8 cellular contexts compared by ENCODE assay signal in genomic region chr22:42519544-42520237, GRCh38. TPM values are rescaled to one million over a fixed set of nuclear protein-coding genes. Genes with fewer than 3 reads are reported as not detected.
A peak's percentile ranks its signal among the peaks of the same experiment; 100 is the strongest.
DNase-seq lines count a peak whose midpoint lies in the region; ATAC-seq and TF ChIP-seq lines count a peak whose summit lies in the region.

A gene with protein sequence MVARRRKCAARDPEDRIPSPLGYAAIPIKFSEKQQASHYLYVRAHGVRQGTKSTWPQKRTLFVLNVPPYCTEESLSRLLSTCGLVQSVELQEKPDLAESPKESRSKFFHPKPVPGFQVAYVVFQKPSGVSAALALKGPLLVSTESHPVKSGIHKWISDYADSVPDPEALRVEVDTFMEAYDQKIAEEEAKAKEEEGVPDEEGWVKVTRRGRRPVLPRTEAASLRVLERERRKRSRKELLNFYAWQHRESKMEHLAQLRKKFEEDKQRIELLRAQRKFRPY (minus strand): TSS chr22:42519796. CDS start chr22:42519786, 10 bp downstream.

- H3K79me1 ChIP-seq in mesendoderm (ENCODE audit: low read length) = peaks cover 2% of the 10 kb centered on the region

- H3K23ac ChIP-seq in mesendoderm (ENCODE audit: low read length) = peak within 1 kb of the TSS; percentile 24

- no peak within 1 kb of the TSS for H2BK120ac ChIP-seq in mesendoderm (ENCODE audit: low read depth, low read length)

- H3K36me3 ChIP-seq in endocrine pancreas (ENCODE audit: control insufficient read depth, insufficient read depth, low read length) = no peaks in the 10 kb centered on the region
- H3K36me3 ChIP-seq in mesendoderm (ENCODE audit: control insufficient read depth, insufficient read depth, low read length) = peaks cover 3% of the 10 kb centered on the region

- H3K9ac ChIP-seq in endocrine pancreas (ENCODE audit: control insufficient read depth, insufficient read depth, low read length) = peak within 1 kb of the TSS; percentile 93
- peak within 1 kb of the TSS; percentile 90 for H3K9ac ChIP-seq in mesendoderm (ENCODE audit: low read length)

- no peak for TF ChIP-seq CTCF in AG04450 (IDR thresholded peaks at IDR 0.05; ENCODE audit: low read depth, low read length)

- H3K79me2 ChIP-seq in mesendoderm (ENCODE audit: control insufficient read depth, insufficient read depth, low read length) = peaks cover 12% of the 10 kb centered on the region

- CTCF ChIA-PET in AG04450 (lab: Charles Lee) = no interaction called here

- H3K4me1 ChIP-seq in endocrine pancreas (ENCODE audit: control insufficient read depth, insufficient read depth, low read length) = no peaks in the 10 kb centered on the region
- H3K4me1 ChIP-seq in mesendoderm (ENCODE audit: control insufficient read depth, low read depth, low read length) = no peaks in the 10 kb centered on the region

- H4K5ac ChIP-seq in mesendoderm (ENCODE audit: low read length) = no peak within 1 kb of the TSS

- H3K27ac ChIP-seq in AG04450 (ENCODE audit: low read depth, low read length) (no peak within 1 kb of the TSS), mesendoderm (ENCODE audit: low read depth, low read length) (no peak within 1 kb of the TSS)

- H2BK15ac ChIP-seq in mesendoderm (replicated peaks; ENCODE audit: low read depth) = no peak within 1 kb of the TSS

- no peak within 1 kb of the TSS for H3K18ac ChIP-seq in mesendoderm (ENCODE audit: low read length)

- H3K4me3 ChIP-seq in AG04450 (ENCODE audit: low read depth, low read length) (peak within 1 kb of the TSS; percentile 72), endocrine pancreas (ENCODE audit: control insufficient read depth, insufficient read depth, low read length) (peak within 1 kb of the TSS; percentile 45), mesendoderm (ENCODE audit: low read length) (peak within 1 kb of the TSS; percentile 84)

- H3K4ac ChIP-seq in mesendoderm (ENCODE audit: low read depth, low read length) = no peak within 1 kb of the TSS

- POLR2A ChIA-PET in AG04450 (lab: Yijun Ruan, JAX) = interaction anchor here (0.7 kb wide), 1 partner anchor 690 kb away, joined by 4 read pairs; no protein-coding TSS in a partner anchor

- peak within 1 kb of the TSS; percentile 96 for H3K56ac ChIP-seq in mesendoderm (ENCODE audit: low read length)

- WGBS in mesendoderm (ENCODE audit: extremely low coverage, insufficient coverage, low lambda C conversion rate) = no CpG with 5 or more reads among the region's 57 CpGs

- no peak within 1 kb of the TSS for H2AK5ac ChIP-seq in mesendoderm (ENCODE audit: low read length)

- no peak within 1 kb of the TSS for H4K8ac ChIP-seq in mesendoderm (ENCODE audit: low read depth, low read length)

- H3K9me3 ChIP-seq in AG04450 (ENCODE audit: control insufficient read depth, insufficient read depth, low read length) (no peaks in the 10 kb centered on the region), endocrine pancreas (ENCODE audit: control insufficient read depth, low read length) (no peaks in the 10 kb centered on the region)

- H3K4me2 ChIP-seq in mesendoderm (ENCODE audit: low read length) = peak within 1 kb of the TSS; percentile 79

- DNase-seq in AG04450 (ENCODE audit: low read depth, low spot score) (no peak), NOMO-1 (lab: John Stamatoyannopoulos, UW; ENCODE audit: unreplicated experiment in 2 of 2) (peak; percentile 68 to 82), mesendoderm (peak; percentile 71)
- DNase-seq in activated CD8-positive, alpha-beta memory T cell treated with anti-CD3 and anti-CD28 coated beads for 48 hours (ENCODE audit: low read depth in 2 of 3, low spot score in 2 of 3) = peak; percentile 61 to 74 (median 67)
- DNase-seq in stimulated activated CD8-positive, alpha-beta memory T cell treated with anti-CD3 and anti-CD28 coated beads, Interleukin-12 subunit alpha, Interleukin-12 subunit beta, amount 100 ng/mL, for 24 hours (ENCODE audit: extremely low read depth) = peak; percentile 68

- H3K27me3 ChIP-seq in AG04450 (ENCODE audit: control insufficient read depth, insufficient read depth, low read length) (no peaks in the 10 kb centered on the region), endocrine pancreas (ENCODE audit: control insufficient read depth, insufficient read depth, low read length) (no peaks in the 10 kb centered on the region), mesendoderm (ENCODE audit: insufficient read depth, low read length, poor library complexity) (no peaks in the 10 kb centered on the region)

- ATAC-seq in HG03135 (IDR thresholded peaks at IDR 0.05; ENCODE audit: unreplicated experiment) = peak; percentile 74

- no peak within 1 kb of the TSS for H2BK5ac ChIP-seq in mesendoderm (ENCODE audit: low read length)

- TF ChIP-seq POLR2A in GM18526 (IDR thresholded peaks at IDR 0.05; ENCODE audit: extremely low read depth, insufficient read length) = peak; percentile 83

RNA-seq across cellular contexts. Expression of the gene that starts here (rescaled TPM):
- polyA plus RNA-seq in AG04450 (2011; rRNA removed) = 17.4 and 21.8 TPM in 2 replicates
- polyA minus RNA-seq in AG04450 (2011; rRNA and poly(A)+ RNA removed) = 12.4 and 13.1 TPM in 2 replicates
- 40.6 TPM for polyA plus RNA-seq in mesendoderm (2013, experiment 1 of 2)
- 40.6 TPM for polyA plus RNA-seq in mesendoderm (2013, experiment 2 of 2)
